Comparison of ENCODE assay signal across 22 cellular contexts in genomic region chr12:11739980-11740379, GRCh38.
DNase-seq lines count a peak whose midpoint lies in the region; ATAC-seq and TF ChIP-seq lines count a peak whose summit lies in the region.
"Had no signal": no experiment of that assay in that cellular context is flagged by ENCODE, and none has a peak within 500 bp of the region (broad histone marks: within the 10 kb centered on the region; RNA-seq: fewer than 3 reads in every experiment).

No MANE protein-coding gene starts in this region.

- H3K27me3 ChIP-seq in HL-60 (ENCODE audit: insufficient read depth, poor library complexity, severe bottlenecking): no peaks in the 10 kb centered on the region
- H3K27me3 ChIP-seq in thoracic aorta (replicated peaks; ENCODE audit: insufficient read depth): no peaks in the 10 kb centered on the region
- H3K27me3 ChIP-seq: BLaER1 treated with 17β-estradiol and CSF1 and Interleukin-3, amounts not matched to agents 10 nM and 100 nM; SJCRH30 had no signal

- H3K4me3 ChIP-seq in HL-60 (replicated peaks; ENCODE audit: insufficient read depth, low read length) (no peak overlapping the region), thoracic aorta (peak overlapping the region; percentile 17)
- H3K4me3 ChIP-seq: BLaER1 treated with 17β-estradiol and CSF1 and Interleukin-3, amounts not matched to agents 10 nM and 100 nM; GM23248; HAP-1; SJCRH30 had no signal

- TF ChIP-seq CTCF in HL-60 (IDR thresholded peaks at IDR 0.05; ENCODE audit: insufficient read depth, low read length): no peak
- TF ChIP-seq CTCF in thoracic aorta (IDR thresholded peaks at IDR 0.05): no peak

- peaks cover 51% of the 10 kb centered on the region for H3K4me1 Mint-ChIP-seq in activated T-helper 17 cell treated with anti-CD3 and anti-CD28 coated beads, Interleukin-2, amount 50 U/mL, for 72 hours
- peaks cover 8% of the 10 kb centered on the region for H3K4me1 Mint-ChIP-seq in T-helper 2 cell treated with Interferon-gamma antibody and Interleukin-4, amounts not matched to agents 5 μg/mL and 100 μg/mL, for 36 hours (ENCODE audit: low read depth)

- H3K9me3 Mint-ChIP-seq in activated T-helper 17 cell treated with anti-CD3 and anti-CD28 coated beads, Interleukin-2, amount 50 U/mL, for 72 hours: no peaks in the 10 kb centered on the region
- H3K9me3 Mint-ChIP-seq in T-helper 2 cell treated with Interferon-gamma antibody and Interleukin-4, amounts not matched to agents 5 μg/mL and 100 μg/mL, for 36 hours: no peaks in the 10 kb centered on the region
- H3K9me3 Mint-ChIP-seq: CD8-positive, alpha-beta T cell had no signal

- H3K27me3 Mint-ChIP-seq in activated T-helper 17 cell treated with anti-CD3 and anti-CD28 coated beads, Interleukin-2, amount 50 U/mL, for 72 hours: no peaks in the 10 kb centered on the region
- H3K27me3 Mint-ChIP-seq in T-helper 2 cell treated with Interferon-gamma antibody and Interleukin-4, amounts not matched to agents 5 μg/mL and 100 μg/mL, for 36 hours (ENCODE audit: low read depth): no peaks in the 10 kb centered on the region

- H3K4me1 ChIP-seq in thoracic aorta (ENCODE audit: control insufficient read depth in 1 of 2, low read depth in 2 of 2): peaks cover 34 to 68% of the 10 kb centered on the region in 2 donors
- H3K4me1 ChIP-seq: SJCRH30 had no signal

- DNase-seq in HL-60 (ENCODE audit: low read depth in 1 of 2, low spot score in 1 of 2) (no peak), iris pigment epithelial cell (ENCODE audit: low read depth) (peak; percentile 35), thoracic aorta (ENCODE audit: low spot score) (no peak), NCI-H748 treated with DMSO at 0.1 percent for 48 hours (lab: John Stamatoyannopoulos, UW) (no peak), left lobe of liver (ENCODE audit: low spot score) (no peak), LoVo (ENCODE audit: low spot score) (no peak)
- DNase-seq in T-helper 2 cell treated with Interferon-gamma antibody and Interleukin-4, amounts not matched to agents 5 μg/mL and 100 μg/mL, for 36 hours (ENCODE audit: low spot score): no peak
- DNase-seq: Calu3; CD8-positive, alpha-beta T cell; GM23248; IMR-90; NCI-H1105; NCI-H146; NCI-H2029; NCI-H2227 treated with DMSO at 0.1 percent for 48 hours; NCI-H510A; OCI-M1; SJCRH30 had no signal

- peaks cover 23% of the 10 kb centered on the region for H3K36me3 Mint-ChIP-seq in activated T-helper 17 cell treated with anti-CD3 and anti-CD28 coated beads, Interleukin-2, amount 50 U/mL, for 72 hours (ENCODE audit: low read depth)
- no peaks in the 10 kb centered on the region for H3K36me3 Mint-ChIP-seq in T-helper 2 cell treated with Interferon-gamma antibody and Interleukin-4, amounts not matched to agents 5 μg/mL and 100 μg/mL, for 36 hours (ENCODE audit: low read depth)
- H3K36me3 Mint-ChIP-seq: CD8-positive, alpha-beta T cell had no signal

- no peak for ATAC-seq in activated T-helper 17 cell treated with anti-CD3 and anti-CD28 coated beads, Interleukin-2, amount 50 U/mL, for 72 hours (replicated peaks)
- no peak for ATAC-seq in thoracic aorta (ENCODE audit: insufficient number of reproducible peaks, low FRiP score, low read depth)
- ATAC-seq in left lobe of liver: no peak
- ATAC-seq: CD8-positive, alpha-beta T cell had no signal

- H3K4me3 Mint-ChIP-seq in activated T-helper 17 cell treated with anti-CD3 and anti-CD28 coated beads, Interleukin-2, amount 50 U/mL, for 72 hours: peak overlapping the region; percentile 4
- H3K4me3 Mint-ChIP-seq in T-helper 2 cell treated with Interferon-gamma antibody and Interleukin-4, amounts not matched to agents 5 μg/mL and 100 μg/mL, for 36 hours: no peak overlapping the region
- H3K4me3 Mint-ChIP-seq: CD8-positive, alpha-beta T cell had no signal

- H3K9me3 ChIP-seq in thoracic aorta: no peaks in the 10 kb centered on the region
- H3K9me3 ChIP-seq: BLaER1 treated with 17β-estradiol and CSF1 and Interleukin-3, amounts not matched to agents 10 nM and 100 nM; HAP-1; SJCRH30 had no signal

- no peaks in the 10 kb centered on the region for H3K36me3 ChIP-seq in thoracic aorta
- H3K36me3 ChIP-seq: HAP-1, SJCRH30 had no signal

- H3K27ac ChIP-seq in HL-60 (replicated peaks): peak overlapping the region; percentile 4; the same call in 1 of the 2 replicates
- H3K27ac ChIP-seq in thoracic aorta: peak overlapping the region in 1 of 2 donors; percentile 10
- H3K27ac ChIP-seq: BLaER1 treated with 17β-estradiol and CSF1 and Interleukin-3, amounts not matched to agents 10 nM and 100 nM; GM23248; KMS-11; SJCRH30 had no signal

- peak overlapping the region; percentile 6 for H3K27ac Mint-ChIP-seq in activated T-helper 17 cell treated with anti-CD3 and anti-CD28 coated beads, Interleukin-2, amount 50 U/mL, for 72 hours
- no peak overlapping the region for H3K27ac Mint-ChIP-seq in T-helper 2 cell treated with Interferon-gamma antibody and Interleukin-4, amounts not matched to agents 5 μg/mL and 100 μg/mL, for 36 hours
- H3K27ac Mint-ChIP-seq: CD8-positive, alpha-beta T cell had no signal
